Comparison of ENCODE assay signal across 26 cellular contexts in the genomic region with DNA sequence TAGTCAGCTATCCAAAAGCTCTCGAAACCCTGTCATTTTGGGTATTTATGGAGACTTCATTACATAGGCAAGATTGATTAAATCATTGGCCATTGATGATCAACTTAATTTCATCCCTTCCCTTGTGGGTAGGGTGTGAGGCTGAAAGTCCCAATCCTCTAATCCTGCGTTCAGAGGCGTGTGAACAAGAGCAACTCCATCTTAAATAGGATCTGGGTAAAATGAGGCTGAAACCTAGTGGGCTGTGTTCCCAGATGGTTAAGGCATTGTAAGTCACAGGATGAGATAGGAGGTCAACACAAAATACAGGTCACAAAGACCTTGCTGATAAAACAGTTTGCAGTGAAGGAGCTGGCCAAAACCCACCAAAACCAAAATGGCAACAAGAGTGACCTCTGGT.
"Had no signal": no experiment of that assay in that cellular context is flagged by ENCODE, and none has a peak within 500 bp of the region (broad histone marks: within the 10 kb centered on the region; RNA-seq: fewer than 3 reads in every experiment).

No MANE protein-coding gene starts in this region.

- H3K36me3 ChIP-seq: colonic mucosa, esophagus squamous epithelium, gastrocnemius medialis, heart right ventricle, left ventricle myocardium inferior, lower lobe of right lung had no signal

- H3K27me3 ChIP-seq: colonic mucosa, esophagus squamous epithelium, gastrocnemius medialis, heart right ventricle had no signal

- H3K9me3 ChIP-seq: colonic mucosa, esophagus squamous epithelium, gastrocnemius medialis, heart right ventricle, left ventricle myocardium inferior, lower lobe of right lung, mucosa of descending colon had no signal

- FAIRE-seq: endometrium, kidney had no signal

- H3K27ac ChIP-seq: colonic mucosa, epithelial cell of prostate, esophagus squamous epithelium, gastrocnemius medialis, heart right ventricle, left ventricle myocardium inferior, lower lobe of right lung had no signal

- H3K4me3 ChIP-seq: colonic mucosa, esophagus squamous epithelium, gastrocnemius medialis, heart right ventricle, left ventricle myocardium inferior, lower lobe of right lung, mucosa of descending colon had no signal

- DNase-seq: colonic mucosa; cortex of kidney; effector CD8-positive, alpha-beta T cell; effector memory CD8-positive, alpha-beta T cell; endodermal cell; erythroblast; esophagus squamous epithelium; foreskin fibroblast; gastrocnemius medialis; glutamatergic neuron; head of caudate nucleus; heart right ventricle; hippocampal formation; islet precursor cell; kidney; kidney glomerular epithelial cell; left colon; left ventricle myocardium inferior; lower lobe of right lung; mesenchymal stem cell; mucosa of descending colon; naive B cell had no signal

- H3K4me1 ChIP-seq: colonic mucosa, esophagus squamous epithelium, gastrocnemius medialis, left ventricle myocardium inferior, lower lobe of right lung had no signal

- ATAC-seq: effector memory CD8-positive, alpha-beta T cell; esophagus mucosa; gastrocnemius medialis; heart right ventricle; left colon; left lobe of liver; lower lobe of right lung; mucosa of descending colon had no signal
